Comparison of ENCODE assay signal across 1 cellular context in genomic region chr7:151626422-151627115, GRCh38.
A peak's percentile ranks its signal among the peaks of the same experiment; 100 is the strongest.
TF ChIP-seq lines count a peak whose summit lies in the region.

No MANE protein-coding gene starts in this region.

TF ChIP-seq in SK-N-SH, 30 proteins besides CTCF, POLR2A, EP300 and RAD21:
- TF ChIP-seq MEF2A (IDR thresholded peaks at IDR 0.05; ENCODE audit: borderline replicate concordance, low read depth) (no peak), SMC3 (IDR thresholded peaks at IDR 0.05; ENCODE audit: low read depth, low read length) (peak; percentile 76), USF1 (IDR thresholded peaks at IDR 0.05; ENCODE audit: borderline replicate concordance, low read depth) (no peak)
